In genomic region chr22:35749808-35750207, GRCh38 we compare ENCODE assay signal across 10 cellular contexts. TPM values are rescaled to one million over a fixed set of nuclear protein-coding genes. Genes with fewer than 3 reads are reported as not detected.
DNase-seq lines count a peak whose midpoint lies in the region; ATAC-seq and TF ChIP-seq lines count a peak whose summit lies in the region.
"Had no signal": no experiment of that assay in that cellular context is flagged by ENCODE, and none has a peak within 500 bp of the region (broad histone marks: within the 10 kb centered on the region; RNA-seq: fewer than 3 reads in every experiment).

No MANE protein-coding gene starts in this region.

- TF ChIP-seq CTCF in chondrocyte (IDR thresholded peaks at IDR 0.05) (no peak), body of pancreas (IDR thresholded peaks at IDR 0.05) (no peak)

- no peak overlapping the region for H3K4me3 ChIP-seq in BLaER1
- no peak overlapping the region for H3K4me3 ChIP-seq in body of pancreas

- WGBS in body of pancreas, 2 donors, result 80 to 85% methylated on average over 10 of the region's 10 CpGs

- intact Hi-C loops in body of pancreas (cut with DNase I), result no loop called here

- H3K27me3 ChIP-seq in BLaER1 (peaks cover 65% of the 10 kb centered on the region), body of pancreas (no peaks in the 10 kb centered on the region)

- peaks cover 55% of the 10 kb centered on the region for H3K4me1 ChIP-seq in BLaER1
- peaks cover 4% of the 10 kb centered on the region for H3K4me1 ChIP-seq in body of pancreas

- TF ChIP-seq POLR2A in body of pancreas (IDR thresholded peaks at IDR 0.05), result no peak

- ATAC-seq in GM19395 (IDR thresholded peaks at IDR 0.05; ENCODE audit: unreplicated experiment) (peak; percentile 74), HG03175 (IDR thresholded peaks at IDR 0.05; ENCODE audit: unreplicated experiment) (peak; percentile 72), body of pancreas (no peak)

- H3K27ac Mint-ChIP-seq in chondrocyte (ENCODE audit: unreplicated experiment), result peak overlapping the region; percentile 33

- H3K27me3 Mint-ChIP-seq in chondrocyte (ENCODE audit: low read depth), result no peaks in the 10 kb centered on the region

- peaks cover 17% of the 10 kb centered on the region for H3K36me3 Mint-ChIP-seq in chondrocyte (ENCODE audit: low read depth)

- H3K9me3 ChIP-seq in BLaER1, result no peaks in the 10 kb centered on the region
- H3K9me3 ChIP-seq in body of pancreas, result no peaks in the 10 kb centered on the region

- peaks cover 15% of the 10 kb centered on the region for H3K4me1 Mint-ChIP-seq in chondrocyte (ENCODE audit: low read depth)

- peak overlapping the region; percentile 66 for H3K4me2 ChIP-seq in BLaER1

- H3K36me3 ChIP-seq in BLaER1 (no peaks in the 10 kb centered on the region), body of pancreas (replicated peaks in 1 of 2; ENCODE audit: insufficient read depth in 1 of 2, low read depth in 2 of 2) (no peaks in the 10 kb centered on the region)

- H3K27ac ChIP-seq in BLaER1 (no peak overlapping the region), body of pancreas (no peak overlapping the region)

- no peak overlapping the region for H3K9ac ChIP-seq in BLaER1

- peaks cover 74% of the 10 kb centered on the region for H4K20me1 ChIP-seq in BLaER1

- H3K9me3 Mint-ChIP-seq in chondrocyte (ENCODE audit: low read depth), result no peaks in the 10 kb centered on the region

- DNase-seq in chondrocyte (ENCODE audit: low spot score), result no peak
- no peak for DNase-seq in body of pancreas
- no peak for DNase-seq in NCI-H146 treated with DMSO at 0.1 percent for 48 hours (lab: John Stamatoyannopoulos, UW; ENCODE audit: unreplicated experiment)
- no peak for DNase-seq in NK-92 treated with Interleukin-12 subunit alpha and Interleukin-12 subunit beta, amount 100 ng/mL, for 24 hours (lab: John Stamatoyannopoulos, UW)
- no peak for DNase-seq in anterior cingulate cortex (lab: John Stamatoyannopoulos, UW)
- DNase-seq: T-helper 2 cell had no signal

- no peak overlapping the region for H3K4me3 Mint-ChIP-seq in chondrocyte (ENCODE audit: unreplicated experiment)

RNA-seq across cellular contexts. Expression of gene APOL5, which starts 32.1 kb away (rescaled TPM):
- total RNA-seq in chondrocyte, result not detected in 3 replicates
- total RNA-seq in body of pancreas, result not detected
- total RNA-seq: HT1080 had no signal
